1 cellular context compared by ENCODE assay signal in genomic region chr6:157314705-157315321, GRCh38.
TF ChIP-seq lines count a peak whose summit lies in the region.

No MANE protein-coding gene starts in this region.

TF ChIP-seq in K562, 482 proteins besides CTCF, POLR2A, EP300 and RAD21 (continued from another document and continues in another):
- TF ChIP-seq FOXP4 (CRISPR knock-in tag; IDR thresholded peaks at IDR 0.05; ENCODE audit: borderline replicate concordance) = no peak
- no peak for TF ChIP-seq ELF1 (tag; IDR thresholded peaks at IDR 0.05)
- no peak for TF ChIP-seq FOXA1 (IDR thresholded peaks at IDR 0.05; ENCODE audit: borderline replicate concordance)
- TF ChIP-seq SREBF1 (IDR thresholded peaks at IDR 0.05; ENCODE audit: borderline replicate concordance, low read depth, low read length) = no peak
- TF ChIP-seq SPI1 (IDR thresholded peaks at IDR 0.05; ENCODE audit: borderline replicate concordance, low read depth, low read length) = 0 out of 2 replicates have a peak, but pooled peaks have one; percentile 22
- TF ChIP-seq SRSF1 (IDR thresholded peaks at IDR 0.05; ENCODE audit: low read depth, low read length) = no peak
- 0 out of 2 replicates have a peak, but pooled peaks have one; percentile 3 for TF ChIP-seq TAL1 (IDR thresholded peaks at IDR 0.05)
- TF ChIP-seq MCM5 (IDR thresholded peaks at IDR 0.05; ENCODE audit: low read depth) = no peak
- TF ChIP-seq ZNF263 (CRISPR knock-in tag; IDR thresholded peaks at IDR 0.05; ENCODE audit: borderline replicate concordance) = no peak
- 0 out of 2 replicates have a peak, but pooled peaks have one; percentile 4 for TF ChIP-seq ZNF79 (CRISPR knock-in tag; IDR thresholded peaks at IDR 0.05; ENCODE audit: low read depth)
- no peak for TF ChIP-seq SIN3A (IDR thresholded peaks at IDR 0.05; ENCODE audit: borderline replicate concordance in 2 of 2, control insufficient read depth in 1 of 2, low read depth in 2 of 2, low read length in 2 of 2)
- TF ChIP-seq NCOA6 (IDR thresholded peaks at IDR 0.05) = no peak
- peak; percentile 42; the same call in 1 of the 2 replicates for TF ChIP-seq FOSL1 (tag; conservative IDR thresholded peaks at IDR 0.05)
- peak; percentile 71; the same call in 1 of the 2 replicates for TF ChIP-seq KLF16 (IDR thresholded peaks at IDR 0.05)
- TF ChIP-seq ZNF696 (CRISPR knock-in tag; conservative IDR thresholded peaks at IDR 0.05) = no peak
- 0 out of 2 replicates have a peak, but pooled peaks have one; percentile 15 for TF ChIP-seq CTBP1 (IDR thresholded peaks at IDR 0.05; ENCODE audit: borderline replicate concordance)
- no peak for TF ChIP-seq ZFP1 (CRISPR knock-in tag; IDR thresholded peaks at IDR 0.05)
- TF ChIP-seq LEF1 (IDR thresholded peaks at IDR 0.05) = no peak
- TF ChIP-seq ILK (tag; IDR thresholded peaks at IDR 0.05; ENCODE audit: borderline replicate concordance, low read depth) = no peak
- TF ChIP-seq PHB2 (IDR thresholded peaks at IDR 0.05; ENCODE audit: low read depth) = no peak
- TF ChIP-seq CBX5 (IDR thresholded peaks at IDR 0.05; ENCODE audit: borderline replicate concordance, low read depth) = no peak
- no peak for TF ChIP-seq ZHX1 (conservative IDR thresholded peaks at IDR 0.05; ENCODE audit: low read length)
- TF ChIP-seq XRCC3 (IDR thresholded peaks at IDR 0.05) = no peak
- no peak for TF ChIP-seq NFE2 (IDR thresholded peaks at IDR 0.05; ENCODE audit: low read depth)
- peak in 1 of 2 experiments; percentile 32; a peak in 1 of 3 replicates for TF ChIP-seq CBX3 (IDR thresholded peaks at IDR 0.05; ENCODE audit: borderline replicate concordance in 1 of 2, low read length in 2 of 2)
- TF ChIP-seq SETDB1 (IDR thresholded peaks at IDR 0.05; ENCODE audit: low read length) = no peak
- TF ChIP-seq MYNN (IDR thresholded peaks at IDR 0.05) = no peak
- no peak for TF ChIP-seq MYNN (CRISPR knock-in tag; IDR thresholded peaks at IDR 0.05)
- no peak for TF ChIP-seq PBX2 (CRISPR knock-in tag; IDR thresholded peaks at IDR 0.05; ENCODE audit: low read depth)
- no peak for TF ChIP-seq PBX2 (tag; conservative IDR thresholded peaks at IDR 0.05; ENCODE audit: low read depth)
- peak; percentile 52; the same call in 1 of the 2 replicates for TF ChIP-seq STAG1 (CRISPR knock-in tag; IDR thresholded peaks at IDR 0.05; ENCODE audit: borderline replicate concordance)
- no peak for TF ChIP-seq RFX5 (IDR thresholded peaks at IDR 0.05; ENCODE audit: low read depth, low read length)
- no peak for TF ChIP-seq ATF2 (CRISPR knock-in tag; IDR thresholded peaks at IDR 0.05)
- no peak for TF ChIP-seq MAX (CRISPR knock-in tag; IDR thresholded peaks at IDR 0.05)
- TF ChIP-seq KLF13 (tag; IDR thresholded peaks at IDR 0.05; ENCODE audit: borderline replicate concordance, low read depth) = no peak
- TF ChIP-seq GATAD2B (IDR thresholded peaks at IDR 0.05; ENCODE audit: borderline replicate concordance) = 0 out of 2 replicates have a peak, but pooled peaks have one; percentile 17
- no peak for TF ChIP-seq CHAMP1 (IDR thresholded peaks at IDR 0.05)
- TF ChIP-seq ZNF282 (CRISPR knock-in tag; IDR thresholded peaks at IDR 0.05) = no peak
- 0 out of 2 replicates have a peak, but pooled peaks have one; percentile 23 for TF ChIP-seq FOXM1 (IDR thresholded peaks at IDR 0.05; ENCODE audit: low read depth)
- TF ChIP-seq FOXM1 (CRISPR knock-in tag; IDR thresholded peaks at IDR 0.05; ENCODE audit: low read depth) = no peak
- TF ChIP-seq ZNF511 (CRISPR knock-in tag; IDR thresholded peaks at IDR 0.05) = no peak
- TF ChIP-seq POLR2H (tag; IDR thresholded peaks at IDR 0.05; ENCODE audit: low read depth) = peak; percentile 16; the same call in 1 of the 2 replicates
- TF ChIP-seq TCF7 (IDR thresholded peaks at IDR 0.05; ENCODE audit: borderline replicate concordance) = no peak
- TF ChIP-seq PYGO2 (tag; IDR thresholded peaks at IDR 0.05) = no peak
- TF ChIP-seq DIDO1 (tag; IDR thresholded peaks at IDR 0.05; ENCODE audit: low read depth) = no peak
- no peak for TF ChIP-seq HNRNPL (IDR thresholded peaks at IDR 0.05; ENCODE audit: low read depth, low read length)
- TF ChIP-seq SP2 (IDR thresholded peaks at IDR 0.05; ENCODE audit: extremely low read depth, low read depth, low read length, poor library complexity, severe bottlenecking) = no peak
- no peak for TF ChIP-seq ADNP (tag; IDR thresholded peaks at IDR 0.05)
- TF ChIP-seq PTTG1 (tag; IDR thresholded peaks at IDR 0.05; ENCODE audit: low read depth) = no peak
- TF ChIP-seq FOXP1 (CRISPR knock-in tag; IDR thresholded peaks at IDR 0.05) = no peak
- TF ChIP-seq E2F1 (CRISPR knock-in tag; IDR thresholded peaks at IDR 0.05) = no peak
- no peak for TF ChIP-seq TEAD1 (CRISPR knock-in tag; IDR thresholded peaks at IDR 0.05)
- TF ChIP-seq AFF4 (CRISPR knock-in tag; IDR thresholded peaks at IDR 0.05) = no peak
